ENCODE assay signal across 31 cellular contexts in the genomic region with DNA sequence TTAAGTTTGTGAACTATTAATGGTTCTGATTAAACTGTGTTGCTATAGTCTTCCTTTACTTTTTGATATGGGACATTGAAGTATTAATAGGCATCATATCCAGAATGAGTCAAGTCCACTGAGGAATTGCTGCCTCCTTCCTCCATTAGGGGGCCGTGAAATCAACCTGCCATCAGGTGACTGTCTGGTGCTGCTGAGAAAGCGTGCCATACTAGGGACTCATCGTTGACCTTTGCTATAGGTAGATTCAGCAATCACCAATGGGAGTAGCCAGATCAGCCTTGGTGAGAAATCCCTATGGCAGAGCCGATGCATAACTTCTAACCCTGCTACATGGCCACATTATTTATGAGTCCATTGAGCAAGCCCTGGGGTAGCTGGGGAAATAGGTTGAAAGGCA. TPM values are rescaled to one million over a fixed set of nuclear protein-coding genes. Genes with fewer than 3 reads are reported as not detected.
DNase-seq lines count a peak whose midpoint lies in the region; ATAC-seq, FAIRE-seq and TF ChIP-seq lines count a peak whose summit lies in the region.
"Had no signal": no experiment of that assay in that cellular context is flagged by ENCODE, and none has a peak within 500 bp of the region (broad histone marks: within the 10 kb centered on the region; RNA-seq: fewer than 3 reads in every experiment).

No MANE protein-coding gene starts in this region.

- no peaks in the 10 kb centered on the region; the same call in 1 of the 2 replicates for H3K4me1 ChIP-seq in GM23338 (ENCODE audit: insufficient read depth)
- no peaks in the 10 kb centered on the region for H3K4me1 ChIP-seq in Loucy (ENCODE audit: insufficient read depth, low read length, poor library complexity, severe bottlenecking)
- peaks cover 0 to 2% of the 10 kb centered on the region in 2 donors for H3K4me1 ChIP-seq in small intestine (ENCODE audit: control insufficient read depth in 2 of 2, insufficient read depth in 1 of 2, low read depth in 1 of 2, low read length in 1 of 2)
- H3K4me1 ChIP-seq: Caco-2 had no signal

- H3K27me3 ChIP-seq in GM23338 (ENCODE audit: insufficient read depth): no peaks in the 10 kb centered on the region
- no peaks in the 10 kb centered on the region for H3K27me3 ChIP-seq in Loucy (ENCODE audit: insufficient read depth, low read length, poor library complexity, severe bottlenecking)
- no peaks in the 10 kb centered on the region for H3K27me3 ChIP-seq in small intestine (ENCODE audit: control insufficient read depth in 2 of 2, insufficient read depth in 2 of 2, low read length in 2 of 2)

- H3K4me3 ChIP-seq in GM23338 (no peak overlapping the region), Loucy (ENCODE audit: low read length, poor library complexity, severe bottlenecking) (no peak overlapping the region), small intestine (ENCODE audit: low read depth in 1 of 2, low read length in 2 of 2) (no peak overlapping the region)
- H3K4me3 ChIP-seq: A549, GM23248 had no signal

- CTCF ChIA-PET in WTC11 (lab: Charles Lee): interaction anchor here (1.1 kb wide), 1 partner anchor 59 kb away, joined by 3 read pairs; no protein-coding TSS in a partner anchor

- H3K4me2 ChIP-seq in GM23338 (no peak overlapping the region), Loucy (ENCODE audit: low read depth, low read length, poor library complexity, severe bottlenecking) (no peak overlapping the region)
- H3K4me2 ChIP-seq: A549, SK-N-SH had no signal

- H3K27ac ChIP-seq in GM23338 (ENCODE audit: low read depth) (no peak overlapping the region), small intestine (ENCODE audit: low read depth in 1 of 2, low read length in 1 of 2) (no peak overlapping the region)
- H3K27ac ChIP-seq: A549, GM23248 had no signal

- H3K9me3 ChIP-seq in Loucy (ENCODE audit: insufficient read depth, low read depth, low read length): no peaks in the 10 kb centered on the region
- peaks cover 2% of the 10 kb centered on the region for H3K9me3 ChIP-seq in small intestine (ENCODE audit: control insufficient read depth, low read depth)
- H3K9me3 ChIP-seq: A549, SK-N-SH had no signal

- H3K27ac Mint-ChIP-seq in GM23338 (no peak overlapping the region), WTC11 (no peak overlapping the region)
- no peak overlapping the region for H3K27ac Mint-ChIP-seq in stimulated activated effector memory CD8-positive, alpha-beta T cell treated with anti-CD3 and anti-CD28 coated beads, Interleukin-12 subunit alpha, Interleukin-12 subunit beta, amount 100 ng/mL, for 72 hours
- H3K27ac Mint-ChIP-seq: CD8-positive, alpha-beta T cell; T-helper 1 cell treated with Interleukin-12 subunit alpha and Interleukin-12 subunit beta and Interleukin-4 antibody, amounts not matched to agents 30 μg/mL and 1 μg/mL, for 36 hours had no signal

- H3K79me2 ChIP-seq in GM23338 (replicated peaks; ENCODE audit: insufficient read depth) (no peaks in the 10 kb centered on the region), Loucy (ENCODE audit: insufficient read depth, low read length) (no peaks in the 10 kb centered on the region)

- H3F3A ChIP-seq in GM23338 (replicated peaks; ENCODE audit: low read depth) (no peaks in the 10 kb centered on the region), Loucy (ENCODE audit: low read depth) (no peaks in the 10 kb centered on the region)

- WGBS in small intestine, 3 donors: 50 to 72% (median 62%) methylated on average over 4 of the region's 4 CpGs

- peak; percentile 15 for DNase-seq in GM23338 (ENCODE audit: low spot score)
- no peak for DNase-seq in WTC11 (ENCODE audit: low spot score)
- peak; percentile 58 for DNase-seq in small intestine
- DNase-seq in stimulated activated effector memory CD8-positive, alpha-beta T cell treated with anti-CD3 and anti-CD28 coated beads, Interleukin-12 subunit alpha, Interleukin-12 subunit beta, amount 100 ng/mL, for 72 hours (ENCODE audit: low spot score in 2 of 2): no peak
- no peak for DNase-seq in SIG-M5 (lab: John Stamatoyannopoulos, UW)
- DNase-seq in activated gamma-delta T cell treated with Interleukin-2 at 50 U/mL for 16 hours: no peak
- DNase-seq: AML-193; C1 segment of cervical spinal cord; Caco-2; CD8-positive, alpha-beta T cell; DMS79 treated with DMSO at 0.1 percent for 48 hours; GF-D8; GM23248; Karpas-422; NCI-H1092 treated with DMSO at 0.1 percent for 48 hours; NCI-H1436 treated with DMSO at 0.1 percent for 48 hours; NCI-H187 treated with DMSO at 0.1 percent for 48 hours; NCI-H2107; NCI-H446; NCI-H524 treated with DMSO at 0.1 percent for 48 hours; NCI-H774; SHP77 treated with DMSO at 0.1 percent for 48 hours; SK-N-SH; SW 1271 had no signal

- no peaks in the 10 kb centered on the region for H3K9me2 ChIP-seq in GM23338 (ENCODE audit: insufficient read depth)
- no peaks in the 10 kb centered on the region for H3K9me2 ChIP-seq in Loucy (replicated peaks; ENCODE audit: low read depth, low read length)
- H3K9me2 ChIP-seq: SK-N-SH had no signal

- no peaks in the 10 kb centered on the region for H3K36me3 Mint-ChIP-seq in GM23338 (ENCODE audit: low read depth)
- no peaks in the 10 kb centered on the region for H3K36me3 Mint-ChIP-seq in WTC11
- no peaks in the 10 kb centered on the region for H3K36me3 Mint-ChIP-seq in stimulated activated effector memory CD8-positive, alpha-beta T cell treated with anti-CD3 and anti-CD28 coated beads, Interleukin-12 subunit alpha, Interleukin-12 subunit beta, amount 100 ng/mL, for 72 hours
- H3K36me3 Mint-ChIP-seq: CD8-positive, alpha-beta T cell had no signal

- H3K27me3 Mint-ChIP-seq in GM23338 (ENCODE audit: insufficient read depth, low read depth, poor library complexity) (peaks cover 2% of the 10 kb centered on the region), WTC11 (ENCODE audit: low read depth) (peaks cover 6% of the 10 kb centered on the region; the same call in 1 of the 2 replicates)

- no peak for FAIRE-seq in small intestine (lab: Jason Lieb, UNC)
- FAIRE-seq: A549, GM12892 had no signal

- peak; percentile 56; the same call in 2 of the 3 replicates for ATAC-seq in GM23338
- peak; percentile 52 for ATAC-seq in WTC11
- no peak for ATAC-seq in stimulated activated effector memory CD8-positive, alpha-beta T cell treated with anti-CD3 and anti-CD28 coated beads, Interleukin-12 subunit alpha, Interleukin-12 subunit beta, amount 100 ng/mL, for 72 hours
- ATAC-seq: A549; CD8-positive, alpha-beta T cell; Panc1 had no signal

- no peak overlapping the region for H2AFZ ChIP-seq in GM23338
- H2AFZ ChIP-seq in Loucy (ENCODE audit: low read length): no peak overlapping the region
- H2AFZ ChIP-seq: GM23248 had no signal

- TF ChIP-seq CTCF in GM23338 (conservative IDR thresholded peaks at IDR 0.05; ENCODE audit: low read depth in 2 of 2) (peak; percentile 37 to 40), Loucy (conservative IDR thresholded peaks at IDR 0.05; ENCODE audit: low read length) (peak; percentile 18; the same call in 1 of the 2 replicates), WTC11 (IDR thresholded peaks at IDR 0.05) (no peak)

- H3K36me3 ChIP-seq in GM23338 (ENCODE audit: insufficient read depth) (no peaks in the 10 kb centered on the region), Loucy (ENCODE audit: insufficient read depth, low read length) (no peaks in the 10 kb centered on the region), small intestine (ENCODE audit: control insufficient read depth in 2 of 2, insufficient read depth in 2 of 2, low read length in 2 of 2) (no peaks in the 10 kb centered on the region)

- POLR2A ChIA-PET in WTC11 (lab: Charles Lee): interaction anchor here (0.6 kb wide), 1 partner anchor 103 kb away, joined by 5 read pairs; no protein-coding TSS in a partner anchor

- no peak overlapping the region for H3K9ac ChIP-seq in Loucy (ENCODE audit: low read depth, low read length, poor library complexity, severe bottlenecking)
- H3K9ac ChIP-seq: GM23248, SK-N-SH had no signal

- H3K4me1 Mint-ChIP-seq in GM23338 (peaks cover 9% of the 10 kb centered on the region; the same call in 1 of the 3 replicates), WTC11 (no peaks in the 10 kb centered on the region)
- H3K4me1 Mint-ChIP-seq in stimulated activated effector memory CD8-positive, alpha-beta T cell treated with anti-CD3 and anti-CD28 coated beads, Interleukin-12 subunit alpha, Interleukin-12 subunit beta, amount 100 ng/mL, for 72 hours: no peaks in the 10 kb centered on the region

- H3K4me3 Mint-ChIP-seq in GM23338 (no peak overlapping the region), WTC11 (no peak overlapping the region)
- H3K4me3 Mint-ChIP-seq in stimulated activated effector memory CD8-positive, alpha-beta T cell treated with anti-CD3 and anti-CD28 coated beads, Interleukin-12 subunit alpha, Interleukin-12 subunit beta, amount 100 ng/mL, for 72 hours: no peak overlapping the region
- H3K4me3 Mint-ChIP-seq: CD8-positive, alpha-beta T cell; T-helper 1 cell treated with Interleukin-12 subunit alpha and Interleukin-12 subunit beta and Interleukin-4 antibody, amounts not matched to agents 30 μg/mL and 1 μg/mL, for 36 hours had no signal

- no peaks in the 10 kb centered on the region; the same call in 2 of the 3 replicates for H3K9me3 Mint-ChIP-seq in GM23338
- peaks cover 7% of the 10 kb centered on the region for H3K9me3 Mint-ChIP-seq in WTC11
- no peaks in the 10 kb centered on the region for H3K9me3 Mint-ChIP-seq in stimulated activated effector memory CD8-positive, alpha-beta T cell treated with anti-CD3 and anti-CD28 coated beads, Interleukin-12 subunit alpha, Interleukin-12 subunit beta, amount 100 ng/mL, for 72 hours
- H3K9me3 Mint-ChIP-seq: CD8-positive, alpha-beta T cell; T-helper 1 cell treated with Interleukin-12 subunit alpha and Interleukin-12 subunit beta and Interleukin-4 antibody, amounts not matched to agents 30 μg/mL and 1 μg/mL, for 36 hours had no signal

- 0 out of 2 replicates have a peak, but pooled peaks cover 3% of the 10 kb centered on the region for H4K20me1 ChIP-seq in GM23338 (replicated peaks; ENCODE audit: insufficient read depth)
- no peaks in the 10 kb centered on the region for H4K20me1 ChIP-seq in Loucy (ENCODE audit: insufficient read depth, low read length, poor library complexity, severe bottlenecking)

TF ChIP-seq in GM23338, 12 proteins besides CTCF, POLR2A, EP300 and RAD21 (continues in another document):
- no peak for TF ChIP-seq EZH2phosphoT487 (IDR thresholded peaks at IDR 0.05; ENCODE audit: unreplicated experiment)

TF ChIP-seq in WTC11, 78 proteins besides CTCF, POLR2A, EP300 and RAD21 (continues in another document):
- TF ChIP-seq ZMAT4 (CRISPR knock-in tag; IDR thresholded peaks at IDR 0.05): no peak

RNA-seq across cellular contexts. Expression of gene SLC28A2, which starts 30.1 kb away (rescaled TPM):
- total RNA-seq in GM23338 (2014; rRNA removed; shearing (Covaris generic)): not detected in 2 replicates
- 0.14 and 0.18 TPM in 2 replicates for polyA plus RNA-seq in GM23338 (2016; fragmentation: Nextera tagmentation; extraction: Ambion mirVana)
- total RNA-seq in WTC11 (2021): 0.20 TPM in 1 of 3 replicates, not detected in the others
- 10 to 100 TPM in 2 of 3 donors, 1 to 10 TPM in 1; 5.4 to 36.0 (median 30.5) TPM for polyA plus RNA-seq in small intestine
- total RNA-seq: CD8-positive, alpha-beta T cell; GM23248; HT-29; M059J had no signal
- polyA plus RNA-seq: GM23248, SK-N-SH had no signal

RNA-seq across cellular contexts. Expression of gene SHF, which starts 34.2 kb away (rescaled TPM):
- 15.1 and 15.6 TPM in 2 replicates for total RNA-seq in GM23338 (2014; rRNA removed; shearing (Covaris generic))
- 5.8 and 6.6 TPM in 2 replicates for polyA plus RNA-seq in GM23338 (2016; fragmentation: Nextera tagmentation; extraction: Ambion mirVana)
- 30.6 to 33.1 TPM (median 31.0 TPM) in 3 replicates for total RNA-seq in WTC11 (2021)
- polyA plus RNA-seq in small intestine: 10 to 100 TPM in 2 of 3 donors, 1 to 10 TPM in 1; 9.5 to 25.0 (median 11.3) TPM

Comparison
In these comparisons a context has a peak if more than half of its experiments do, and no peak if none do; other contexts are left out.
1. DNase-seq: peak in GM23338 (single experiment) and small intestine (single experiment); none in WTC11 (single experiment), stimulated activated effector memory CD8-positive, alpha-beta T cell treated with anti-CD3 and anti-CD28 coated beads, Interleukin-12 subunit alpha, Interleukin-12 subunit beta, amount 100 ng/mL, for 72 hours (0 of 2), SIG-M5 (single experiment) and activated gamma-delta T cell treated with Interleukin-2 at 50 U/mL for 16 hours (single experiment).